19 cellular contexts compared by ENCODE assay signal in genomic region chr15:65050270-65050669, GRCh38. TPM values are rescaled to one million over a fixed set of nuclear protein-coding genes. Genes with fewer than 3 reads are reported as not detected.
A peak's percentile ranks its signal among the peaks of the same experiment; 100 is the strongest.
DNase-seq lines count a peak whose midpoint lies in the region; ATAC-seq and TF ChIP-seq lines count a peak whose summit lies in the region.
"Had no signal": no experiment of that assay in that cellular context is flagged by ENCODE, and none has a peak within 500 bp of the region (broad histone marks: within the 10 kb centered on the region; RNA-seq: fewer than 3 reads in every experiment).

No MANE protein-coding gene starts in this region.

- no peak overlapping the region for H3K4me3 ChIP-seq in CD4-positive, alpha-beta memory T cell (ENCODE audit: low read length in 2 of 2)
- H3K4me3 ChIP-seq: MG63 had no signal

- intact Hi-C loops in CD4-positive, alpha-beta memory T cell (cut with micrococcal nuclease): no loop called here
- intact Hi-C loops in natural killer cell (cut with micrococcal nuclease): no loop called here

- peak overlapping the region in 5 of 7 donors; percentile 10 to 78 (median 23) for H3K27ac Mint-ChIP-seq in CD4-positive, alpha-beta memory T cell
- H3K27ac Mint-ChIP-seq in HFFc6: peak overlapping the region; percentile 85
- peak overlapping the region in 1 of 5 experiments; percentile 13 for H3K27ac Mint-ChIP-seq in brain
- H3K27ac Mint-ChIP-seq in natural killer cell: peak overlapping the region; percentile 16 to 81

- H3K9me3 Mint-ChIP-seq in CD4-positive, alpha-beta memory T cell: no peaks in the 10 kb centered on the region
- H3K9me3 Mint-ChIP-seq in HFFc6: no peaks in the 10 kb centered on the region
- no peaks in the 10 kb centered on the region for H3K9me3 Mint-ChIP-seq in brain
- H3K9me3 Mint-ChIP-seq in natural killer cell: no peaks in the 10 kb centered on the region

- no peak overlapping the region for H3K27ac ChIP-seq in CD4-positive, alpha-beta memory T cell (ENCODE audit: low read depth, low read length)
- H3K27ac ChIP-seq: GM23248 had no signal

- peaks cover 13% of the 10 kb centered on the region for H3K4me1 ChIP-seq in CD4-positive, alpha-beta memory T cell (ENCODE audit: insufficient read depth, low read length)

- no peak for DNase-seq in CD4-positive, alpha-beta memory T cell
- DNase-seq in HFFc6: peak; percentile 25
- no peak for DNase-seq in natural killer cell
- no peak for DNase-seq in NCI-H526 treated with DMSO at 0.1 percent for 48 hours (lab: John Stamatoyannopoulos, UW)
- DNase-seq in GM03348 (ENCODE audit: low spot score): no peak
- no peak for DNase-seq in NCI-H187 treated with DMSO at 0.1 percent for 48 hours (lab: John Stamatoyannopoulos, UW)
- DNase-seq: activated T-cell treated with anti-CD3 and anti-CD28 coated beads for 4 hours; esophagus squamous epithelium; GM23248; MG63; NCI-H187; NCI-H226; stimulated activated CD4-positive, alpha-beta T cell treated with anti-CD3 and anti-CD28 coated beads, Interleukin-4, amount 100 ng/mL, for 1 hour; substantia nigra had no signal

- H3K9me3 ChIP-seq in CD4-positive, alpha-beta memory T cell (ENCODE audit: control insufficient read depth in 1 of 2, low read length in 2 of 2): no peaks in the 10 kb centered on the region
- H3K9me3 ChIP-seq: esophagus squamous epithelium, MG63 had no signal

- peaks cover 0 to 2% of the 10 kb centered on the region in 2 donors for H3K27me3 Mint-ChIP-seq in CD4-positive, alpha-beta memory T cell
- H3K27me3 Mint-ChIP-seq in HFFc6 (ENCODE audit: insufficient read depth) (peaks cover 1% of the 10 kb centered on the region; the same call in 1 of the 2 replicates), brain (peaks cover 5% of the 10 kb centered on the region), natural killer cell (ENCODE audit: low read depth in 2 of 2) (peaks cover 0 to 3% of the 10 kb centered on the region in 2 donors)

- CTCF ChIA-PET in CD4-positive, alpha-beta memory T cell (lab: Charles Lee; ENCODE audit: partially characterized antibody): interaction anchor here (0.7 kb wide), 1 partner anchor 320 kb away, joined by 3 read pairs; no protein-coding TSS in a partner anchor

- POLR2A ChIA-PET in CD4-positive, alpha-beta memory T cell (lab: Charles Lee; ENCODE audit: partially characterized antibody): no interaction called here

- H3K27me3 ChIP-seq in CD4-positive, alpha-beta memory T cell (ENCODE audit: insufficient read depth, low read length): no peaks in the 10 kb centered on the region
- H3K27me3 ChIP-seq: esophagus squamous epithelium, MG63 had no signal

- ATAC-seq in natural killer cell: no peak
- no peak for ATAC-seq in esophagus mucosa

- H3K36me3 Mint-ChIP-seq in CD4-positive, alpha-beta memory T cell: no peaks in the 10 kb centered on the region
- no peaks in the 10 kb centered on the region for H3K36me3 Mint-ChIP-seq in HFFc6 (ENCODE audit: low read depth)
- no peaks in the 10 kb centered on the region for H3K36me3 Mint-ChIP-seq in brain
- H3K36me3 Mint-ChIP-seq in natural killer cell: no peaks in the 10 kb centered on the region

- no peaks in the 10 kb centered on the region for H3K36me3 ChIP-seq in CD4-positive, alpha-beta memory T cell (ENCODE audit: insufficient read depth, low read length)
- H3K36me3 ChIP-seq: MG63 had no signal

- H3K4me3 Mint-ChIP-seq in CD4-positive, alpha-beta memory T cell: peak overlapping the region in 5 of 8 donors; percentile 10 to 88 (median 78)
- peak overlapping the region; percentile 86 for H3K4me3 Mint-ChIP-seq in HFFc6
- peak overlapping the region; percentile 4 to 83 (median 79) for H3K4me3 Mint-ChIP-seq in brain
- H3K4me3 Mint-ChIP-seq in natural killer cell: peak overlapping the region; percentile 49

- peaks cover 4 to 16% (median 10%) of the 10 kb centered on the region in 4 donors for H3K4me1 Mint-ChIP-seq in CD4-positive, alpha-beta memory T cell
- H3K4me1 Mint-ChIP-seq in HFFc6 (ENCODE audit: low read depth): peaks cover 25% of the 10 kb centered on the region
- peaks cover 46% of the 10 kb centered on the region for H3K4me1 Mint-ChIP-seq in brain
- peaks cover 12 to 14% of the 10 kb centered on the region in 2 donors for H3K4me1 Mint-ChIP-seq in natural killer cell

- TF ChIP-seq CTCF in HFFc6 (IDR thresholded peaks at IDR 0.05): no peak
- TF ChIP-seq CTCF in brain (conservative IDR thresholded peaks at IDR 0.05): no peak
- no peak for TF ChIP-seq CTCF in natural killer cell (IDR thresholded peaks at IDR 0.05)

RNA-seq across cellular contexts. Expression of gene SLC51B, which starts 5.1 kb away (rescaled TPM):
- not detected for total RNA-seq in CD4-positive, alpha-beta memory T cell
- not detected for polyA plus RNA-seq in CD4-positive, alpha-beta memory T cell
- not detected for total RNA-seq in HFFc6 (2021; fragmentation: NEBNext Ultra II Directional; extraction: Animal tissue kit (Norgen Biotek cat#: 25700))
- polyA plus RNA-seq in brain (ENCODE audit: insufficient read depth, low read depth, low replicate concordance): 0.51 TPM
- total RNA-seq in natural killer cell: not detected
- total RNA-seq in esophagus mucosa: not detected
- total RNA-seq: bronchial epithelial cell, esophagus squamous epithelium, GM23248, posterior vena cava had no signal
- polyA plus RNA-seq: GM23248 had no signal

RNA-seq across cellular contexts. Expression of gene RASL12, which starts 17.5 kb away (rescaled TPM):
- total RNA-seq in CD4-positive, alpha-beta memory T cell: not detected
- polyA plus RNA-seq in CD4-positive, alpha-beta memory T cell: not detected
- not detected for total RNA-seq in HFFc6 (2021; fragmentation: NEBNext Ultra II Directional; extraction: Animal tissue kit (Norgen Biotek cat#: 25700))
- polyA plus RNA-seq in brain (ENCODE audit: insufficient read depth, low read depth, low replicate concordance): 9.1 TPM
- not detected for total RNA-seq in natural killer cell
- 1.5 TPM for total RNA-seq in esophagus mucosa
- total RNA-seq: bronchial epithelial cell, GM23248 had no signal
- polyA plus RNA-seq: GM23248 had no signal

RNA-seq across cellular contexts. Expression of gene MTFMT, which starts 20.8 kb away (rescaled TPM):
- total RNA-seq in CD4-positive, alpha-beta memory T cell: 10 to 100 TPM; 15.2 to 18.3 TPM
- polyA plus RNA-seq in CD4-positive, alpha-beta memory T cell: 10 to 100 TPM; 19.7 to 22.6 TPM
- 10 to 100 TPM; 15.5 to 18.3 (median 16.9) TPM for total RNA-seq in HFFc6 (2021; fragmentation: NEBNext Ultra II Directional; extraction: Animal tissue kit (Norgen Biotek cat#: 25700))
- 6.9 TPM for polyA plus RNA-seq in brain (ENCODE audit: insufficient read depth, low read depth, low replicate concordance)
- total RNA-seq in natural killer cell (10 to 100 TPM in 2 of 3 donors, 1 to 10 TPM in 1; 9.3 to 13.6 (median 12.2) TPM), esophagus mucosa (9.8 TPM)

RNA-seq across cellular contexts. Expression of gene KBTBD13, which starts 26.3 kb away (rescaled TPM):
- total RNA-seq in CD4-positive, alpha-beta memory T cell: not detected
- not detected for polyA plus RNA-seq in CD4-positive, alpha-beta memory T cell
- total RNA-seq in HFFc6 (2021; fragmentation: NEBNext Ultra II Directional; extraction: Animal tissue kit (Norgen Biotek cat#: 25700)): not detected
- not detected for polyA plus RNA-seq in brain (ENCODE audit: insufficient read depth, low read depth, low replicate concordance)
- not detected for total RNA-seq in natural killer cell
- total RNA-seq in esophagus mucosa: not detected
- total RNA-seq: bronchial epithelial cell, esophagus squamous epithelium, GM23248, lower leg skin had no signal
- polyA plus RNA-seq: GM23248 had no signal
